In the genomic region with DNA sequence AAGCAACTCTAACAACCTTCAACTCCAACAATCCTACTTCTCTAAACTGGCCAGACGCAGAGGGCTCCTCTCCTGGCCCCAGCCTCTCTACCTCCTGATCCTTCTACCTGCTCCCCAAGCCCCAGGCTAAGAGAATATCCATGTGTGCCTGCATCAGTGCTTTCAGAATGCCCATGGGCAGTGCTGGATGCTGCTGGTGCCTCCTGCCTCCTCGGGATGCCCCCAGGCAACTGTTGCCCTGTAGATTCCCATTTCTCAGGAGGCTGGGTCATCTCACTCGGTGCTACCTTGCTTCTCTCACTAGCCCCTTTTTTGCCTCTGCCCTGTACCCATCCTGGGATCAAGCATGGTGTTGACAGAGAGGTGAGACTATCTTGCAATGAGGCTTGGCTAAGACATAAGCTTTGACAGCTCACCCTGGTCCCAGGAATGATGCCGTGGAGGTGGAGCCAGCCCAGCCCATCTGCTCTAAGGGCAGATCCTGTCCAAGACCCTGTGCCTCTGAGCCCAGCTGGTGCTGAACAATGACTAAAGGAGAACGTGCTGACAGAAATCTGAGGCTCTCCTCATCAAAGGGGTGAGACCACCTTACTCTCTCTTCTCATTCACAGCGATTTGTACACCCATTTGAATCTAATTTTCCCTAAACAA, we compare ENCODE assay signal across 17 cellular contexts. TPM values are rescaled to one million over a fixed set of nuclear protein-coding genes. Genes with fewer than 3 reads are reported as not detected.
DNase-seq lines count a peak whose midpoint lies in the region; ATAC-seq lines count a peak whose summit lies in the region.
"Had no signal": no experiment of that assay in that cellular context is flagged by ENCODE, and none has a peak within 500 bp of the region (broad histone marks: within the 10 kb centered on the region; RNA-seq: fewer than 3 reads in every experiment).

No MANE protein-coding gene starts in this region.

- DNase-seq in activated T-cell treated with anti-CD3 and anti-CD28 coated beads, Interleukin-2, amount 50 U/mL, for 72 hours: no peak
- DNase-seq in activated T-cell treated with anti-CD3 and anti-CD28 coated beads for 4 hours: no peak
- DNase-seq in CD8-positive, alpha-beta memory T cell: no peak
- peak; percentile 84 for DNase-seq in cerebellum (ENCODE audit: low spot score)
- DNase-seq in stimulated activated naive B cell treated with anti-CD40 and anti-IgM and Interleukin-4, amounts not matched to agents 10 μg/mL and 1 μg/mL and 100 μg/mL, for 72 hours: no peak
- DNase-seq in LoVo (ENCODE audit: low spot score): no peak
- no peak for DNase-seq in stimulated activated naive CD8-positive, alpha-beta T cell treated with anti-CD3 and anti-CD28 coated beads, Interleukin-15, Interleukin-2, amounts not matched to agents 100 U/mL and 50 U/mL, for 24 hours
- DNase-seq: GDM1, H7, HFFc6, KG1, MV-4-11, NCI-H187, NCI-H2107, NCI-H2227 treated with DMSO at 0.1 percent for 48 hours, SJCRH30 had no signal

- CTCF ChIA-PET in CD8-positive, alpha-beta memory T cell (lab: Charles Lee): no interaction called here

- no peaks in the 10 kb centered on the region for H3K36me3 ChIP-seq in CD8-positive, alpha-beta memory T cell (ENCODE audit: insufficient read depth, low read length)
- H3K36me3 ChIP-seq: BLaER1, SJCRH30 had no signal

- H3K4me3 Mint-ChIP-seq in activated T-cell treated with anti-CD3 and anti-CD28 coated beads, Interleukin-2, amount 50 U/mL, for 72 hours: no peak overlapping the region
- H3K4me3 Mint-ChIP-seq in CD8-positive, alpha-beta memory T cell: peak overlapping the region in 1 of 7 donors; percentile 41
- H3K4me3 Mint-ChIP-seq in stimulated activated naive B cell treated with anti-CD40 and anti-IgM and Interleukin-4, amounts not matched to agents 10 μg/mL and 1 μg/mL and 100 μg/mL, for 72 hours: no peak overlapping the region
- H3K4me3 Mint-ChIP-seq: HFFc6 had no signal

- no peaks in the 10 kb centered on the region for H3K27me3 ChIP-seq in CD8-positive, alpha-beta memory T cell (ENCODE audit: insufficient read depth, low read length, poor library complexity, severe bottlenecking)
- H3K27me3 ChIP-seq: BLaER1 had no signal

- no peak overlapping the region for H3K4me3 ChIP-seq in CD8-positive, alpha-beta memory T cell (ENCODE audit: low read length)
- H3K4me3 ChIP-seq: BLaER1, SJCRH30 had no signal

- no peaks in the 10 kb centered on the region for H3K9me3 Mint-ChIP-seq in activated T-cell treated with anti-CD3 and anti-CD28 coated beads, Interleukin-2, amount 50 U/mL, for 72 hours
- H3K9me3 Mint-ChIP-seq in CD8-positive, alpha-beta memory T cell: no peaks in the 10 kb centered on the region
- no peaks in the 10 kb centered on the region for H3K9me3 Mint-ChIP-seq in stimulated activated naive B cell treated with anti-CD40 and anti-IgM and Interleukin-4, amounts not matched to agents 10 μg/mL and 1 μg/mL and 100 μg/mL, for 72 hours
- H3K9me3 Mint-ChIP-seq: HFFc6 had no signal

- no peak for ATAC-seq in activated T-cell treated with anti-CD3 and anti-CD28 coated beads, Interleukin-2, amount 50 U/mL, for 72 hours (replicated peaks in 1 of 2)
- ATAC-seq in stimulated activated naive B cell treated with anti-CD40 and anti-IgM and Interleukin-4, amounts not matched to agents 10 μg/mL and 1 μg/mL and 100 μg/mL, for 72 hours (replicated peaks): no peak
- no peak for ATAC-seq in stimulated activated naive CD8-positive, alpha-beta T cell treated with anti-CD3 and anti-CD28 coated beads, Interleukin-15, Interleukin-2, amounts not matched to agents 100 U/mL and 50 U/mL, for 24 hours

- H3K4me1 Mint-ChIP-seq in activated T-cell treated with anti-CD3 and anti-CD28 coated beads, Interleukin-2, amount 50 U/mL, for 72 hours (ENCODE audit: low read depth): peaks cover 5% of the 10 kb centered on the region
- peaks cover 23 to 41% (median 38%) of the 10 kb centered on the region in 3 donors for H3K4me1 Mint-ChIP-seq in CD8-positive, alpha-beta memory T cell
- peaks cover 31 to 67% of the 10 kb centered on the region in 2 donors for H3K4me1 Mint-ChIP-seq in stimulated activated naive B cell treated with anti-CD40 and anti-IgM and Interleukin-4, amounts not matched to agents 10 μg/mL and 1 μg/mL and 100 μg/mL, for 72 hours

- POLR2A ChIA-PET in CD8-positive, alpha-beta memory T cell (lab: Charles Lee): interaction anchor here (1.4 kb wide), 1 partner anchor 19 kb away, joined by 5 read pairs; the partner anchor contains the start of gene SUPT4H1

- no peaks in the 10 kb centered on the region for H3K36me3 Mint-ChIP-seq in activated T-cell treated with anti-CD3 and anti-CD28 coated beads, Interleukin-2, amount 50 U/mL, for 72 hours (ENCODE audit: insufficient read depth in 2 of 2)
- H3K36me3 Mint-ChIP-seq in CD8-positive, alpha-beta memory T cell: peaks cover 0 to 9% (median 2%) of the 10 kb centered on the region in 3 donors
- peaks cover 8% of the 10 kb centered on the region in 2 donors for H3K36me3 Mint-ChIP-seq in stimulated activated naive B cell treated with anti-CD40 and anti-IgM and Interleukin-4, amounts not matched to agents 10 μg/mL and 1 μg/mL and 100 μg/mL, for 72 hours

- H3K27ac Mint-ChIP-seq in activated T-cell treated with anti-CD3 and anti-CD28 coated beads, Interleukin-2, amount 50 U/mL, for 72 hours: peak overlapping the region; percentile 7
- H3K27ac Mint-ChIP-seq in CD8-positive, alpha-beta memory T cell: peak overlapping the region in 5 of 8 donors; percentile 31 to 80 (median 55)
- peak overlapping the region; percentile 70 for H3K27ac Mint-ChIP-seq in stimulated activated naive B cell treated with anti-CD40 and anti-IgM and Interleukin-4, amounts not matched to agents 10 μg/mL and 1 μg/mL and 100 μg/mL, for 72 hours
- H3K27ac Mint-ChIP-seq: HFFc6 had no signal

- H3K4me1 ChIP-seq in CD8-positive, alpha-beta memory T cell (ENCODE audit: insufficient read depth, low read length): peaks cover 8% of the 10 kb centered on the region
- H3K4me1 ChIP-seq: SJCRH30 had no signal

- no peaks in the 10 kb centered on the region for H3K9me3 ChIP-seq in CD8-positive, alpha-beta memory T cell (ENCODE audit: low read length)
- H3K9me3 ChIP-seq: BLaER1, SJCRH30 had no signal

- no peaks in the 10 kb centered on the region for H3K27me3 Mint-ChIP-seq in activated T-cell treated with anti-CD3 and anti-CD28 coated beads, Interleukin-2, amount 50 U/mL, for 72 hours (ENCODE audit: low read depth)
- no peaks in the 10 kb centered on the region for H3K27me3 Mint-ChIP-seq in CD8-positive, alpha-beta memory T cell
- no peaks in the 10 kb centered on the region for H3K27me3 Mint-ChIP-seq in stimulated activated naive B cell treated with anti-CD40 and anti-IgM and Interleukin-4, amounts not matched to agents 10 μg/mL and 1 μg/mL and 100 μg/mL, for 72 hours

- no peak overlapping the region for H3K27ac ChIP-seq in CD8-positive, alpha-beta memory T cell (ENCODE audit: low read depth, low read length)
- H3K27ac ChIP-seq: BLaER1, SJCRH30 had no signal

RNA-seq across cellular contexts. Expression of gene SUPT4H1, which starts 19.4 kb away (rescaled TPM):
- 100 to 1,000 TPM; 101 to 110 TPM for total RNA-seq in activated T-cell treated with anti-CD3 and anti-CD28 coated beads, Interleukin-2, amount 50 U/mL, for 72 hours
- total RNA-seq in CD8-positive, alpha-beta memory T cell: 100 to 1,000 TPM; 145 to 149 TPM
- polyA plus RNA-seq in CD8-positive, alpha-beta memory T cell: 97.5 TPM
- total RNA-seq in cerebellum: 26.7 TPM

RNA-seq across cellular contexts. Expression of gene TSPOAP1, which starts 42.8 kb away (rescaled TPM):
- total RNA-seq in activated T-cell treated with anti-CD3 and anti-CD28 coated beads, Interleukin-2, amount 50 U/mL, for 72 hours: 10 to 100 TPM; 42.3 to 55.3 TPM
- 10 to 100 TPM; 14.4 to 15.0 TPM for total RNA-seq in CD8-positive, alpha-beta memory T cell
- polyA plus RNA-seq in CD8-positive, alpha-beta memory T cell: 4.0 TPM
- 54.2 TPM for total RNA-seq in cerebellum

RNA-seq across cellular contexts. Expression of gene RNF43, which starts 45.9 kb away (rescaled TPM):
- 1 to 10 TPM; 2.6 to 3.4 TPM for total RNA-seq in activated T-cell treated with anti-CD3 and anti-CD28 coated beads, Interleukin-2, amount 50 U/mL, for 72 hours
- 1 to 10 TPM in 1 of 2 experiments, under 1 TPM in 1; 0.47 to 1.2 TPM for total RNA-seq in CD8-positive, alpha-beta memory T cell
- 1.4 TPM for polyA plus RNA-seq in CD8-positive, alpha-beta memory T cell
- total RNA-seq in cerebellum: 6.7 TPM
- total RNA-seq: HFFc6, SJCRH30 had no signal

Comparison
In these comparisons a context has a peak if more than half of its experiments do, and no peak if none do; other contexts are left out.
1. H3K27ac Mint-ChIP-seq: peak in every context shown above with its lines; median percentile 70 in stimulated activated naive B cell treated with anti-CD40 and anti-IgM and Interleukin-4, amounts not matched to agents 10 μg/mL and 1 μg/mL and 100 μg/mL, for 72 hours; 55 in CD8-positive, alpha-beta memory T cell; 7 in activated T-cell treated with anti-CD3 and anti-CD28 coated beads, Interleukin-2, amount 50 U/mL, for 72 hours.